ENCODE assay signal across 16 cellular contexts in the genomic region with DNA sequence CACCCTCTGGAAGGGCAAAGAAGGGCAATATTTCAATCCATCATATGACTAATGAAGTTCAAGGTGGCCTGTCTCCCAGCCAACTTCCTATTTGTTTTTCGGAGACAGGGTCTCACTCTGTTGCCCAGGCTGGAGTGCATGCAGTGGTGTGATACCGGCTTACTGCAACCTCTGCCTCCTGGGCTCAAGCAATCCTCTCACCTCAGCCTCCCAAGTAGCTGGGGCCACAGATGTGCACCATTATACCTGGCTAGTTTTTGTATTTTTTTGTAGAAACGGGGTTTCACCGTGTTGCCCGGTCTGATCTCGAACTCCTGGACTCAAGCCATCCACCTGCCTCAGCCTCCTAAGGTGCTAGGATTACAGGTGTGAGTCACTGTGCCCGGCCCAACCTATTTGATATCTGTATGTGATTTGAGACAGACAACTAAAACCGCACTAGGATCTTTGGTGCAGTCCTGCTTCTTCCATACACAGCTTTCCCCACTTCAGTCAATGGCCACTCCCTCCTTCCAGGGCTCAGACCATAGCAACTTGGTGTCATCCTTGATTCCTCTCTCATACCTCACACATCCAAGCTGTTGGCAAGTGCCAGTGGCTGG. TPM values are rescaled to one million over a fixed set of nuclear protein-coding genes. Genes with fewer than 3 reads are reported as not detected.
DNase-seq lines count a peak whose midpoint lies in the region; ATAC-seq and TF ChIP-seq lines count a peak whose summit lies in the region.
"Had no signal": no experiment of that assay in that cellular context is flagged by ENCODE, and none has a peak within 500 bp of the region (broad histone marks: within the 10 kb centered on the region; RNA-seq: fewer than 3 reads in every experiment).

No MANE protein-coding gene starts in this region.

- in situ Hi-C loops in mammary epithelial cell (cut with MboI; ENCODE audit: low sequenced_read_pairs in 2 of 2), result no loop called here

- no peak overlapping the region for H3K4me3 Mint-ChIP-seq in stimulated activated memory B cell treated with anti-CD40 and anti-IgM and Interleukin-4, amounts not matched to agents 10 μg/mL and 1 μg/mL and 100 μg/mL, for 72 hours
- no peak overlapping the region for H3K4me3 Mint-ChIP-seq in activated CD8-positive, alpha-beta T cell treated with anti-CD3 and anti-CD28 coated beads, Interleukin-2, amount 10 ng/mL, durations not matched to agents 7 days and 5 days
- H3K4me3 Mint-ChIP-seq: CD4-positive, alpha-beta memory T cell; naive B cell had no signal

- no peaks in the 10 kb centered on the region for H3K27me3 ChIP-seq in HCT116 (ENCODE audit: insufficient read depth, low read length)
- no peaks in the 10 kb centered on the region for H3K27me3 ChIP-seq in mammary epithelial cell (ENCODE audit: insufficient read depth, low read length)
- no peaks in the 10 kb centered on the region for H3K27me3 ChIP-seq in psoas muscle (ENCODE audit: insufficient read depth in 3 of 3, low read length in 2 of 3)
- H3K27me3 ChIP-seq: upper lobe of right lung had no signal

- no peaks in the 10 kb centered on the region for H3K27me3 Mint-ChIP-seq in stimulated activated memory B cell treated with anti-CD40 and anti-IgM and Interleukin-4, amounts not matched to agents 10 μg/mL and 1 μg/mL and 100 μg/mL, for 72 hours
- peaks cover 8% of the 10 kb centered on the region for H3K27me3 Mint-ChIP-seq in activated CD8-positive, alpha-beta T cell treated with anti-CD3 and anti-CD28 coated beads, Interleukin-2, amount 10 ng/mL, durations not matched to agents 7 days and 5 days (ENCODE audit: low read depth)

- dilution Hi-C loops in mammary epithelial cell (cut with HindIII; ENCODE audit: low sequenced_read_pairs), result no loop called here

- POLR2A ChIA-PET in HCT116 (lab: Charles Lee), result interaction anchor here (0.7 kb wide), 1 partner anchor 170 kb away, joined by 3 read pairs; no protein-coding TSS in a partner anchor
- POLR2A ChIA-PET in activated CD8-positive, alpha-beta T cell treated with anti-CD3 and anti-CD28 coated beads, Interleukin-2, amount 10 ng/mL, durations not matched to agents 7 days and 5 days (lab: Charles Lee), result interaction anchor here (0.7 kb wide), 1 partner anchor 124 kb away, joined by 3 read pairs; no protein-coding TSS in a partner anchor

- H3K4me1 Mint-ChIP-seq in stimulated activated memory B cell treated with anti-CD40 and anti-IgM and Interleukin-4, amounts not matched to agents 10 μg/mL and 1 μg/mL and 100 μg/mL, for 72 hours, result peaks cover 6% of the 10 kb centered on the region
- H3K4me1 Mint-ChIP-seq in activated CD8-positive, alpha-beta T cell treated with anti-CD3 and anti-CD28 coated beads, Interleukin-2, amount 10 ng/mL, durations not matched to agents 7 days and 5 days (ENCODE audit: low read depth), result peaks cover 25% of the 10 kb centered on the region
- H3K4me1 Mint-ChIP-seq: naive B cell had no signal

- peak; percentile 51 for DNase-seq in HCT116 (ENCODE audit: low read depth, low spot score)
- DNase-seq in NCI-H2029 treated with DMSO at 0.1 percent for 48 hours (lab: John Stamatoyannopoulos, UW), result peak; percentile 72
- peak; percentile 70 for DNase-seq in mammary epithelial cell
- DNase-seq in psoas muscle, result no peak
- no peak for DNase-seq in activated T-cell treated with anti-CD3 and anti-CD28 coated beads for 4 hours
- no peak for DNase-seq in activated CD8-positive, alpha-beta T cell treated with anti-CD3 and anti-CD28 coated beads, Interleukin-2, amount 10 ng/mL, durations not matched to agents 7 days and 5 days
- DNase-seq: CD4-positive, alpha-beta memory T cell; GDM1; naive B cell; NCI-H1048; NCI-H2171; stimulated activated CD4-positive, alpha-beta T cell treated with anti-CD3 and anti-CD28 coated beads, Interleukin-2, amount 100 ng/mL, for 48 hours; upper lobe of right lung had no signal

- no peak overlapping the region for H2AFZ ChIP-seq in HCT116 (ENCODE audit: low read depth, low read length, poor library complexity, severe bottlenecking)
- H2AFZ ChIP-seq in mammary epithelial cell (ENCODE audit: low read depth, low read length), result no peak overlapping the region

- peak overlapping the region; percentile 41 for H3K27ac ChIP-seq in HCT116 (ENCODE audit: low read depth, low read length)
- no peak overlapping the region for H3K27ac ChIP-seq in mammary epithelial cell (ENCODE audit: insufficient read depth, low read depth, low read length)
- peak overlapping the region; percentile 83 for H3K27ac ChIP-seq in psoas muscle
- H3K27ac ChIP-seq: upper lobe of right lung had no signal

- BruUV-seq in HCT116 (replicated peaks; lab: Mats Ljungman, UMichigan) (no TSS peak), mammary epithelial cell (replicated peaks; lab: Mats Ljungman, UMichigan) (no TSS peak)

- H4K20me1 ChIP-seq in HCT116 (ENCODE audit: insufficient read depth) (no peaks in the 10 kb centered on the region), mammary epithelial cell (ENCODE audit: insufficient read depth, low read length) (no peaks in the 10 kb centered on the region)

- peaks cover 47 to 53% of the 10 kb centered on the region in 2 experiments for H3K4me1 ChIP-seq in HCT116 (ENCODE audit: control insufficient read depth in 1 of 2, insufficient read depth in 2 of 2, low read length in 2 of 2)
- peaks cover 37% of the 10 kb centered on the region for H3K4me1 ChIP-seq in mammary epithelial cell (ENCODE audit: insufficient read depth, low read length)
- peaks cover 84% of the 10 kb centered on the region for H3K4me1 ChIP-seq in psoas muscle

- RAD21 ChIA-PET in HCT116 (lab: Charles Lee; ENCODE audit: low non-redundant PET in 1 of 2, low total read pairs in 2 of 2, uncharacterized antibody in 2 of 2, unreplicated experiment in 2 of 2), result no interaction called here

- H3K36me3 Mint-ChIP-seq in stimulated activated memory B cell treated with anti-CD40 and anti-IgM and Interleukin-4, amounts not matched to agents 10 μg/mL and 1 μg/mL and 100 μg/mL, for 72 hours, result peaks cover 13% of the 10 kb centered on the region
- no peaks in the 10 kb centered on the region for H3K36me3 Mint-ChIP-seq in activated CD8-positive, alpha-beta T cell treated with anti-CD3 and anti-CD28 coated beads, Interleukin-2, amount 10 ng/mL, durations not matched to agents 7 days and 5 days (ENCODE audit: low read depth)
- H3K36me3 Mint-ChIP-seq: activated naive CD4-positive, alpha-beta T cell treated with anti-CD3 and anti-CD28 coated beads, Interleukin-2, amount 50 U/mL, for 72 hours; CD4-positive, alpha-beta memory T cell; naive B cell had no signal

- H3K4me3 ChIP-seq in HCT116 (replicated peaks in 1 of 2; ENCODE audit: low read depth in 1 of 2, low read length in 2 of 2) (0 out of 4 replicates have a peak overlapping the region, but pooled peaks of 1 of the 2 experiments have one; percentile 2), mammary epithelial cell (replicated peaks in 1 of 3; ENCODE audit: insufficient read depth in 1 of 3, low read depth in 2 of 3, low read length in 3 of 3) (no peak overlapping the region), psoas muscle (no peak overlapping the region)
- H3K4me3 ChIP-seq: upper lobe of right lung had no signal

- TF ChIP-seq POLR2A in HCT116 (IDR thresholded peaks at IDR 0.05; ENCODE audit: borderline replicate concordance, extremely low read depth, insufficient read depth, insufficient read length), result no peak

- TF ChIP-seq RAD21 in HCT116 (IDR thresholded peaks at IDR 0.05; ENCODE audit: low read depth), result no peak

- H3K4me2 ChIP-seq in HCT116 (ENCODE audit: low read length) (peak overlapping the region; percentile 60), mammary epithelial cell (ENCODE audit: insufficient read depth, low read depth, low read length) (no peak overlapping the region)

- intact Hi-C loops in HCT116 (cut with micrococcal nuclease) (no loop called here), mammary epithelial cell (cut with micrococcal nuclease) (no loop called here), psoas muscle (cut with DNase I) (no loop called here)

- TF ChIP-seq CTCF in HCT116 (IDR thresholded peaks at IDR 0.05 in 2 of 3, conservative IDR thresholded peaks at IDR 0.05 in 1 of 3; ENCODE audit: borderline replicate concordance in 1 of 3, insufficient read depth in 1 of 3, low read depth in 2 of 3, low read length in 2 of 3), result no peak
- no peak for TF ChIP-seq CTCF in mammary epithelial cell (conservative IDR thresholded peaks at IDR 0.05 in 1 of 2, IDR thresholded peaks at IDR 0.05 in 1 of 2; ENCODE audit: extremely low read depth in 1 of 2, insufficient read depth in 1 of 2, low read depth in 1 of 2, low read length in 2 of 2)
- TF ChIP-seq CTCF in psoas muscle (IDR thresholded peaks at IDR 0.05), result no peak

- no peak overlapping the region for H3K27ac Mint-ChIP-seq in stimulated activated memory B cell treated with anti-CD40 and anti-IgM and Interleukin-4, amounts not matched to agents 10 μg/mL and 1 μg/mL and 100 μg/mL, for 72 hours
- no peak overlapping the region for H3K27ac Mint-ChIP-seq in activated CD8-positive, alpha-beta T cell treated with anti-CD3 and anti-CD28 coated beads, Interleukin-2, amount 10 ng/mL, durations not matched to agents 7 days and 5 days
- H3K27ac Mint-ChIP-seq: activated naive CD4-positive, alpha-beta T cell treated with anti-CD3 and anti-CD28 coated beads, Interleukin-2, amount 50 U/mL, for 72 hours had no signal

- ATAC-seq in HCT116 (peak; percentile 60), psoas muscle (peak in 1 of 4 donors; percentile 9), GM18873 (IDR thresholded peaks at IDR 0.05; ENCODE audit: low FRiP score, unreplicated experiment) (no peak)
- no peak for ATAC-seq in stimulated activated memory B cell treated with anti-CD40 and anti-IgM and Interleukin-4, amounts not matched to agents 10 μg/mL and 1 μg/mL and 100 μg/mL, for 72 hours
- no peak for ATAC-seq in activated CD8-positive, alpha-beta T cell treated with anti-CD3 and anti-CD28 coated beads, Interleukin-2, amount 10 ng/mL, durations not matched to agents 7 days and 5 days
- ATAC-seq: activated naive CD4-positive, alpha-beta T cell treated with anti-CD3 and anti-CD28 coated beads, Interleukin-2, amount 50 U/mL, for 72 hours had no signal

- CTCF ChIA-PET in HCT116 (lab: Charles Lee) (no interaction called here), mammary epithelial cell (lab: Charles Lee; ENCODE audit: low non-redundant PET) (no interaction called here)
- CTCF ChIA-PET in activated CD8-positive, alpha-beta T cell treated with anti-CD3 and anti-CD28 coated beads, Interleukin-2, amount 10 ng/mL, durations not matched to agents 7 days and 5 days (lab: Charles Lee), result interaction anchor here (7.0 kb wide), 1 partner anchor 12 kb away, joined by 46 read pairs; the partner anchor contains the start of gene ABTB2

- H3K36me3 ChIP-seq in HCT116 (ENCODE audit: control insufficient read depth in 1 of 2, insufficient read depth in 2 of 2, low read length in 2 of 2), result no peaks in the 10 kb centered on the region
- H3K36me3 ChIP-seq in mammary epithelial cell (ENCODE audit: insufficient read depth, low read length), result no peaks in the 10 kb centered on the region
- no peaks in the 10 kb centered on the region for H3K36me3 ChIP-seq in psoas muscle (ENCODE audit: insufficient read depth in 1 of 2, low read depth in 1 of 2)
- H3K36me3 ChIP-seq: upper lobe of right lung had no signal

- H3K9ac ChIP-seq in HCT116 (ENCODE audit: low read length) (0 out of 2 replicates have a peak overlapping the region, but pooled peaks have one; percentile 18), mammary epithelial cell (ENCODE audit: insufficient read depth, low read length) (no peak overlapping the region)

- no peaks in the 10 kb centered on the region for H3K9me3 ChIP-seq in HCT116 (ENCODE audit: control insufficient read depth in 1 of 2, insufficient read depth in 1 of 2, low read depth in 1 of 2, low read length in 2 of 2)
- no peaks in the 10 kb centered on the region for H3K9me3 ChIP-seq in mammary epithelial cell (replicated peaks; ENCODE audit: insufficient read depth, low read length)
- no peaks in the 10 kb centered on the region for H3K9me3 ChIP-seq in psoas muscle
- H3K9me3 ChIP-seq: upper lobe of right lung had no signal

- H3K79me2 ChIP-seq in HCT116 (ENCODE audit: insufficient read depth, low read length) (peaks cover 5% of the 10 kb centered on the region; the same call in 1 of the 2 replicates), mammary epithelial cell (ENCODE audit: insufficient read depth, low read length) (peaks cover 18% of the 10 kb centered on the region)

- H3K9me3 Mint-ChIP-seq in stimulated activated memory B cell treated with anti-CD40 and anti-IgM and Interleukin-4, amounts not matched to agents 10 μg/mL and 1 μg/mL and 100 μg/mL, for 72 hours, result no peaks in the 10 kb centered on the region
- no peaks in the 10 kb centered on the region for H3K9me3 Mint-ChIP-seq in activated CD8-positive, alpha-beta T cell treated with anti-CD3 and anti-CD28 coated beads, Interleukin-2, amount 10 ng/mL, durations not matched to agents 7 days and 5 days (ENCODE audit: insufficient read depth)
- H3K9me3 Mint-ChIP-seq: activated naive CD4-positive, alpha-beta T cell treated with anti-CD3 and anti-CD28 coated beads, Interleukin-2, amount 50 U/mL, for 72 hours; CD4-positive, alpha-beta memory T cell; naive B cell had no signal

- no peaks in the 10 kb centered on the region for H3K9me2 ChIP-seq in HCT116 (ENCODE audit: insufficient read depth)

- 83% methylated on average over 8 of the region's 8 CpGs for WGBS in mammary epithelial cell (ENCODE audit: low coverage, missing lambda C conversion rate)
- 76 to 91% (median 78%) methylated on average over 8 of the region's 8 CpGs for whole genome bisulfite sequencing in psoas muscle, 3 donors

RNA-seq across cellular contexts. Expression of gene ABTB2, which starts 13.3 kb away (rescaled TPM):
- total RNA-seq in HCT116 (2021; ENCODE audit: unreplicated experiment) (6.8 TPM), mammary epithelial cell (1 to 10 TPM; 5.1 to 8.0 TPM), psoas muscle (10 to 100 TPM; 11.9 to 24.7 (median 20.0) TPM)
- polyA plus RNA-seq in HCT116 (2012), result 6.7 and 8.6 TPM in 2 replicates
- polyA plus RNA-seq in mammary epithelial cell (2.3 TPM), psoas muscle (10 to 100 TPM in 1 of 3 donors, 1 to 10 TPM in 2; 4.5 to 21.1 (median 8.0) TPM)
- polyA minus RNA-seq in mammary epithelial cell, result 1.0 TPM
- total RNA-seq in activated CD8-positive, alpha-beta T cell treated with anti-CD3 and anti-CD28 coated beads, Interleukin-2, amount 10 ng/mL, durations not matched to agents 7 days and 5 days, result under 1 TPM; 0.97 TPM
- polyA plus RNA-seq: CD4-positive, alpha-beta memory T cell had no signal

Comparison
In these comparisons a context has a peak if more than half of its experiments do, and no peak if none do; other contexts are left out.
1. DNase-seq: peak in HCT116 (single experiment), NCI-H2029 treated with DMSO at 0.1 percent for 48 hours (single experiment) and mammary epithelial cell (single experiment); none in psoas muscle (0 of 2), activated T-cell treated with anti-CD3 and anti-CD28 coated beads for 4 hours (single experiment) and activated CD8-positive, alpha-beta T cell treated with anti-CD3 and anti-CD28 coated beads, Interleukin-2, amount 10 ng/mL, durations not matched to agents 7 days and 5 days (single experiment).